In the genomic region with DNA sequence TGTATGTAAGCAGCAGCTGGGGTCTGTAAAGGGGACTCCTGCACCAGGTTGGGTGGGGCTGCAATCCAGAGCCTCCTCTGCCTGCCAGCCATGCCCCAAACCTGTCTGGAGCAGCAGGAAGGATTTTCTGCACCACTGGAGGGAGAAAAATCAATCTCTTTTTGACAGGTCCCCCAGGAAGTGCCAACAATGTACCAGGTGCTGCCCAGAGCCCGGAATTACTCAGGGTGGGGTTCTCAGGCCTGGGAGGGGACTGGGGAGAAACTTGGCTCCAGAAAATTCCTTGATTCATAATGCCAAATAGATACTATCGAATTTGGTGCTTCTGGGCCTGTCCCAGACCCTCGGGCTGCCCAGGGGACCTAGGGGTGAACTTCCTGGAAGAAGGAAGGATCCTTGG, we compare ENCODE assay signal across 22 cellular contexts. TPM values are rescaled to one million over a fixed set of nuclear protein-coding genes. Genes with fewer than 3 reads are reported as not detected.
DNase-seq lines count a peak whose midpoint lies in the region; ATAC-seq and TF ChIP-seq lines count a peak whose summit lies in the region.
"Had no signal": no experiment of that assay in that cellular context is flagged by ENCODE, and none has a peak within 500 bp of the region (broad histone marks: within the 10 kb centered on the region; RNA-seq: fewer than 3 reads in every experiment).

No MANE protein-coding gene starts in this region.

- CTCF ChIA-PET in PC-9 (lab: Charles Lee) = no interaction called here

- peak in 1 of 2 experiments; percentile 64 for DNase-seq in PC-9
- DNase-seq in neuronal stem cell (ENCODE audit: low spot score) = no peak
- no peak for DNase-seq in upper lobe of right lung
- no peak for DNase-seq in GF-D8 (lab: John Stamatoyannopoulos, UW)
- DNase-seq in SJCRH30 = no peak
- DNase-seq in nephron progenitor cell = no peak
- DNase-seq: BE2C; DMS 273 treated with DMSO at 0.1 percent for 48 hours; DMS79 treated with DMSO at 0.1 percent for 48 hours; GOT3; HCEC 1CT; NCI-H1105 treated with DMSO at 0.1 percent for 48 hours; NCI-H2029 treated with DMSO at 0.1 percent for 48 hours; NCI-H226; NCI-H510A treated with DMSO at 0.1 percent for 48 hours; NCI-H774; NK-92 treated with Interleukin-12 subunit alpha and Interleukin-12 subunit beta, amount 100 ng/mL, for 24 hours had no signal

- peak overlapping the region; percentile 57 for H3K18ac ChIP-seq in neuronal stem cell (ENCODE audit: low read length)

- peaks cover 68% of the 10 kb centered on the region for H3K79me2 ChIP-seq in PC-9 (ENCODE audit: low read depth)

- BruUV-seq in PC-9 (replicated peaks; lab: Mats Ljungman, UMichigan) = no TSS peak

- H3K4me3 Mint-ChIP-seq in nephron progenitor cell = no peak overlapping the region

- peaks cover 3% of the 10 kb centered on the region; the same call in 1 of the 2 replicates for H3K9me3 ChIP-seq in PC-9 (ENCODE audit: insufficient read depth, low read depth)
- H3K9me3 ChIP-seq in neuronal stem cell (replicated peaks in 1 of 2; ENCODE audit: control insufficient read depth in 2 of 2, insufficient read depth in 1 of 2, low read depth in 1 of 2, low read length in 2 of 2) = no peaks in the 10 kb centered on the region
- no peaks in the 10 kb centered on the region for H3K9me3 ChIP-seq in upper lobe of right lung
- H3K9me3 ChIP-seq in SJCRH30 (replicated peaks) = no peaks in the 10 kb centered on the region
- H3K9me3 ChIP-seq: BE2C had no signal

- peak overlapping the region; percentile 9 for H2BK5ac ChIP-seq in neuronal stem cell (ENCODE audit: low read length)

- POLR2A ChIA-PET in PC-9 (lab: Charles Lee; ENCODE audit: unreplicated experiment) = no interaction called here

- H2AFZ ChIP-seq in PC-9 = no peak overlapping the region
- H2AFZ ChIP-seq in neuronal stem cell (ENCODE audit: low read length) = no peak overlapping the region

- H3K4me1 ChIP-seq in PC-9 (replicated peaks; ENCODE audit: insufficient read depth) = peaks cover 61% of the 10 kb centered on the region
- H3K4me1 ChIP-seq in neuronal stem cell (ENCODE audit: control insufficient read depth in 2 of 2, insufficient read depth in 1 of 2, low read depth in 1 of 2, low read length in 2 of 2) = peaks cover 5 to 7% of the 10 kb centered on the region in 2 donors
- H3K4me1 ChIP-seq in upper lobe of right lung = no peaks in the 10 kb centered on the region
- H3K4me1 ChIP-seq in SJCRH30 = no peaks in the 10 kb centered on the region
- H3K4me1 ChIP-seq: BE2C had no signal

- H2BK120ac ChIP-seq in neuronal stem cell (ENCODE audit: low read depth, low read length) = no peak overlapping the region

- WGBS in neuronal stem cell (ENCODE audit: extremely low coverage in 2 of 2, insufficient read length in 2 of 2, insufficient replicate concordance in 1 of 2), 2 donors = no CpG with 5 or more reads among the region's 3 CpGs

- no peak overlapping the region for H3K27ac Mint-ChIP-seq in nephron progenitor cell

- H3K36me3 ChIP-seq in PC-9 (ENCODE audit: low read depth) (0 out of 2 replicates have a peak, but pooled peaks cover 9% of the 10 kb centered on the region), neuronal stem cell (replicated peaks in 1 of 2; ENCODE audit: control insufficient read depth in 2 of 2, insufficient read depth in 2 of 2, low read length in 2 of 2) (no peaks in the 10 kb centered on the region), upper lobe of right lung (no peaks in the 10 kb centered on the region), SJCRH30 (no peaks in the 10 kb centered on the region)
- H3K36me3 ChIP-seq: BE2C had no signal

- TF ChIP-seq CTCF in PC-9 (conservative IDR thresholded peaks at IDR 0.05) (no peak), upper lobe of right lung (IDR thresholded peaks at IDR 0.05) (no peak), nephron progenitor cell (IDR thresholded peaks at IDR 0.05) (no peak)

- H3K9me2 ChIP-seq in PC-9 (ENCODE audit: insufficient read depth) = no peaks in the 10 kb centered on the region

- H3K9me3 Mint-ChIP-seq in nephron progenitor cell = no peaks in the 10 kb centered on the region

- ATAC-seq in esophagus mucosa (peak; percentile 72), upper lobe of right lung (peak; percentile 28)
- ATAC-seq: Panc1 had no signal

- H2BK12ac ChIP-seq in neuronal stem cell (ENCODE audit: low read length) = no peak overlapping the region

- intact Hi-C loops in PC-9 (cut with micrococcal nuclease; ENCODE audit: unreplicated experiment) = loop anchor here (2.0 kb wide), 1 partner anchor 52 kb away; no protein-coding TSS in a partner anchor
- intact Hi-C loops in upper lobe of right lung (cut with DNase I) = no loop called here

- H3K4ac ChIP-seq in neuronal stem cell (ENCODE audit: low read length) = no peak overlapping the region

- no peaks in the 10 kb centered on the region for H4K20me1 ChIP-seq in PC-9 (ENCODE audit: insufficient read depth)

- peak overlapping the region; percentile 33 for H3K4me2 ChIP-seq in PC-9
- H3K4me2 ChIP-seq in neuronal stem cell (ENCODE audit: insufficient read depth, low read length, poor library complexity, severe bottlenecking) = no peak overlapping the region
- H3K4me2 ChIP-seq: KMS-11 had no signal

- H4K8ac ChIP-seq in neuronal stem cell (ENCODE audit: low read depth, low read length) = no peak overlapping the region

- no peak overlapping the region for H3K9ac ChIP-seq in neuronal stem cell (ENCODE audit: low read depth, low read length, poor library complexity)
- H3K9ac ChIP-seq: KMS-11 had no signal

- no peak overlapping the region for H3K23ac ChIP-seq in neuronal stem cell (ENCODE audit: low read depth, low read length, poor library complexity)

- H3K36me3 Mint-ChIP-seq in nephron progenitor cell (ENCODE audit: low read depth) = no peaks in the 10 kb centered on the region

- H2BK15ac ChIP-seq in neuronal stem cell (ENCODE audit: low read length) = no peak overlapping the region

- peaks cover 43% of the 10 kb centered on the region for H3F3A ChIP-seq in PC-9 (ENCODE audit: insufficient read depth, low read depth)

- peaks cover 10% of the 10 kb centered on the region for H3K4me1 Mint-ChIP-seq in nephron progenitor cell

- peak overlapping the region; percentile 32 for H2AK5ac ChIP-seq in neuronal stem cell (ENCODE audit: low read depth, low read length)

- no peak overlapping the region for H4K91ac ChIP-seq in neuronal stem cell (ENCODE audit: low read depth, low read length, poor library complexity)

- H3K27ac ChIP-seq in PC-9 = 0 out of 2 replicates have a peak overlapping the region, but pooled peaks have one; percentile 21
- H3K27ac ChIP-seq in neuronal stem cell (replicated peaks; ENCODE audit: low read length) = no peak overlapping the region
- no peak overlapping the region for H3K27ac ChIP-seq in upper lobe of right lung
- no peak overlapping the region for H3K27ac ChIP-seq in SJCRH30
- H3K27ac ChIP-seq: KMS-11, SK-N-MC had no signal

- no peak overlapping the region for H3K14ac ChIP-seq in neuronal stem cell (ENCODE audit: low read length)

- no peaks in the 10 kb centered on the region for H3K79me1 ChIP-seq in neuronal stem cell (ENCODE audit: low read depth, low read length)

- peaks cover 30% of the 10 kb centered on the region for H3K27me3 Mint-ChIP-seq in nephron progenitor cell (ENCODE audit: low read depth, poor library complexity)

- H3K27me3 ChIP-seq in PC-9 (ENCODE audit: insufficient read depth, low read depth) (no peaks in the 10 kb centered on the region), neuronal stem cell (ENCODE audit: control insufficient read depth in 3 of 3, insufficient read depth in 3 of 3, low read depth in 1 of 3, low read length in 3 of 3) (no peaks in the 10 kb centered on the region), upper lobe of right lung (no peaks in the 10 kb centered on the region), SJCRH30 (peaks cover 3% of the 10 kb centered on the region; the same call in 1 of the 2 replicates)
- H3K27me3 ChIP-seq: BE2C had no signal

- H3K4me3 ChIP-seq in PC-9 (no peak overlapping the region), neuronal stem cell (ENCODE audit: low read length in 2 of 2) (no peak overlapping the region), upper lobe of right lung (no peak overlapping the region), SJCRH30 (no peak overlapping the region)
- H3K4me3 ChIP-seq: SK-N-MC had no signal

RNA-seq across cellular contexts. Expression of a gene that starts 52.6 kb away (rescaled TPM):
- 4.7 and 6.3 TPM in 2 replicates for total RNA-seq in PC-9 (2021)
- 0.16 TPM for total RNA-seq in esophagus mucosa
- polyA plus RNA-seq in neuronal stem cell (2013, experiment 1 of 2) = 0.07 TPM
- polyA plus RNA-seq in neuronal stem cell (2013, experiment 2 of 2) = 0.06 TPM
- 6.6 TPM for total RNA-seq in upper lobe of right lung
- total RNA-seq in SJCRH30 (2014; rRNA removed; shearing (Covaris generic)) = not detected in 2 replicates
- total RNA-seq: A673 had no signal
